Comparison of ENCODE assay signal across 8 cellular contexts in the genomic region with DNA sequence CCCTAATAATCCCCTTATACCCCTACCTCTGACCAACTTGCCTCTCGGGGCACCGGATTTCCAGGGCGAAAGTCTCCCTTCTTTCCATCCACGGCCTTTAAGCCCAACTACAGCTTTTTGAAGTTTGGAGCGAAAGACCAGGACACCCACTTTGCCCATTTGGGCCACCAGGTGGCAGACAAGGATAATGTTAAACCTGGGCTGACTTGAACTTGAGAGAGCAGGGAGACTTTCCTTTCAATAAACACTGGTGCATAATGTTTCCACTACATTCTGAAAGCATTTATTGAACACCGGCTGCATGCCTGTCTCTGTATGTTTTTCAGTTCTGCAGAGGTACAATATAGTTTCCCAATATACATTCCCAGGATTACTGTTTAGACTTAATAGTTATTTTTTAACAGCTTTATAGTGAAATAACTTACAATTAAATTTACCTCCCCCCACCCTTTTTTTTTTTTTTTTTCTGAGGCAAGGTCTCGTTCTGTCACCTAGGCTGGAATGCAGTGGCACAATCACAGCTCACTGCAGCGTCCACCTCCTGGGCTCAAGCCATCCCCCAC. TPM values are rescaled to one million over a fixed set of nuclear protein-coding genes. Genes with fewer than 3 reads are reported as not detected.
DNase-seq lines count a peak whose midpoint lies in the region; ATAC-seq lines count a peak whose summit lies in the region.

No MANE protein-coding gene starts in this region.

- no peak for ATAC-seq in GM18511 (IDR thresholded peaks at IDR 0.05; ENCODE audit: unreplicated experiment)

- DNase-seq in CD1c-positive myeloid dendritic cell (ENCODE audit: extremely low spot score) (peak; percentile 83), H7 (peak; percentile 82), NCI-H446 treated with DMSO at 0.1 percent for 48 hours (lab: John Stamatoyannopoulos, UW) (peak; percentile 40), cerebellar cortex (ENCODE audit: low spot score) (peak; percentile 89), kidney tubule cell (ENCODE audit: low spot score) (peak; percentile 78)
- peak; percentile 59 for DNase-seq in activated CD4-positive, alpha-beta T cell treated with anti-CD3 and anti-CD28 coated beads for 1 hour
- DNase-seq in stimulated activated CD4-positive, alpha-beta T cell treated with anti-CD3 and anti-CD28 coated beads, Interleukin-2, amount 100 ng/mL, for 4 hours (ENCODE audit: low read depth) = peak; percentile 60

- peaks cover 6% of the 10 kb centered on the region; the same call in 1 of the 2 replicates for H3K27me3 ChIP-seq in H7 (ENCODE audit: control insufficient read depth, insufficient read depth, low read length)

- H3K36me3 ChIP-seq in H7 (replicated peaks; ENCODE audit: control insufficient read depth, insufficient read depth, low read length) = no peaks in the 10 kb centered on the region

- no peak overlapping the region for H3K4me3 ChIP-seq in H7 (ENCODE audit: insufficient read depth, low read depth, low read length)

RNA-seq across cellular contexts. Expression of gene CES3, which starts 6.9 kb away (rescaled TPM):
- 0.31 and 0.44 TPM in 2 replicates for total RNA-seq in H7 (2014; rRNA removed; shearing (Covaris generic))

RNA-seq across cellular contexts. Expression of gene CES2, which starts 18.9 kb away (rescaled TPM):
- total RNA-seq in H7 (2014; rRNA removed; shearing (Covaris generic)) = 8.3 and 13.0 TPM in 2 replicates

RNA-seq across cellular contexts. Expression of gene CIAO2B, which starts 20.0 kb away (rescaled TPM):
- total RNA-seq in H7 (2014; rRNA removed; shearing (Covaris generic)) = 91.1 TPM in 2 replicates

RNA-seq across cellular contexts. Expression of gene RRAD, which starts 28.8 kb away (rescaled TPM):
- total RNA-seq in H7 (2014; rRNA removed; shearing (Covaris generic)) = 0.10 TPM in 1 of 2 replicates, not detected in the other

RNA-seq across cellular contexts. Expression of gene CES4A, which starts 34.2 kb away (rescaled TPM):
- total RNA-seq in H7 (2014; rRNA removed; shearing (Covaris generic)) = 0.07 and 0.45 TPM in 2 replicates
